In the genomic region with DNA sequence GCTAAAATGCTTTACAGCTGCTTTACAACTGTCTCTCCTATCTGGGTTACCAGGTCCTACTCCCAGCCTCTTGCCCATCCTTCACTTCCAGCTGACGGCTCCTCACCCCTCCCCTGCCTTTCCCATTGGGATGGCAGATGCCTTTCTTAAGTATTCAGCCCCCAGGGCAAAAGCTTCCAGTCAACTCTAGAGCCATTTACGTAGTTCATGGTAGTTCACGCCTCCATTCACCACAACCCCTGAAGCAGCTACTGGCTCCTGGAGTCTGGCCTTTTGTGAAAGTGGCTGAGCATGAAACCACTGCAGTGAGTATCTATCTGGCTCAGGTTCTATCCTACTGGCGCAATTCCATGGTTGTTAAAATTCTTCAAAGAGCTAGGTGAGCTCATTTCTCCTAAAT, we compare ENCODE assay signal across 19 cellular contexts. TPM values are rescaled to one million over a fixed set of nuclear protein-coding genes. Genes with fewer than 3 reads are reported as not detected.
DNase-seq lines count a peak whose midpoint lies in the region; ATAC-seq, FAIRE-seq and TF ChIP-seq lines count a peak whose summit lies in the region.
"Had no signal": no experiment of that assay in that cellular context is flagged by ENCODE, and none has a peak within 500 bp of the region (broad histone marks: within the 10 kb centered on the region; RNA-seq: fewer than 3 reads in every experiment).

No MANE protein-coding gene starts in this region.

- H3K4me1 ChIP-seq in RWPE2 (ENCODE audit: insufficient read depth, poor library complexity, severe bottlenecking) (no peaks in the 10 kb centered on the region), esophagus muscularis mucosa (no peaks in the 10 kb centered on the region), prostate gland (replicated peaks) (no peaks in the 10 kb centered on the region), kidney (ENCODE audit: control insufficient read depth in 1 of 2, insufficient read depth in 1 of 2, low read depth in 1 of 2, low read length in 2 of 2) (no peaks in the 10 kb centered on the region)

- H3K4me3 ChIP-seq in RWPE2 (ENCODE audit: severe bottlenecking) (no peak overlapping the region), esophagus muscularis mucosa (no peak overlapping the region), prostate gland (no peak overlapping the region), kidney (ENCODE audit: low read length in 2 of 2) (no peak overlapping the region)

- no peaks in the 10 kb centered on the region for H3K36me3 ChIP-seq in RWPE2 (ENCODE audit: low read depth)
- no peaks in the 10 kb centered on the region for H3K36me3 ChIP-seq in esophagus muscularis mucosa
- H3K36me3 ChIP-seq in prostate gland = no peaks in the 10 kb centered on the region
- no peaks in the 10 kb centered on the region for H3K36me3 ChIP-seq in kidney (ENCODE audit: control insufficient read depth in 1 of 2, insufficient read depth in 2 of 2, low read length in 2 of 2)

- 89% methylated on average over 4 of the region's 4 CpGs for WGBS in esophagus muscularis mucosa
- 42% methylated on average over 4 of the region's 4 CpGs for WGBS in prostate gland

- no peak for FAIRE-seq in kidney (lab: Jason Lieb, UNC)
- FAIRE-seq: GM19239, H1 had no signal

- ATAC-seq in RWPE2 (ENCODE audit: low read depth) (peak; percentile 53; the same call in 1 of the 3 replicates), HG02973 (IDR thresholded peaks at IDR 0.05; ENCODE audit: unreplicated experiment) (no peak)
- ATAC-seq: activated CD8-positive, alpha-beta T cell treated with anti-CD3 and anti-CD28 coated beads for 36 hours had no signal

- H3K27me3 ChIP-seq in RWPE2 (ENCODE audit: insufficient read depth, poor library complexity, severe bottlenecking) (no peaks in the 10 kb centered on the region), esophagus muscularis mucosa (no peaks in the 10 kb centered on the region), prostate gland (replicated peaks; ENCODE audit: insufficient read depth) (no peaks in the 10 kb centered on the region)

- peak; percentile 34 for DNase-seq in NCI-H345 (lab: John Stamatoyannopoulos, UW)
- DNase-seq in NCI-H345 treated with DMSO at 0.1 percent for 48 hours (lab: John Stamatoyannopoulos, UW; ENCODE audit: unreplicated experiment) = no peak
- no peak for DNase-seq in RWPE2 (ENCODE audit: low spot score)
- peak; percentile 53 for DNase-seq in esophagus muscularis mucosa (ENCODE audit: extremely low spot score)
- peak; percentile 23 for DNase-seq in prostate gland (ENCODE audit: low spot score)
- no peak for DNase-seq in kidney
- DNase-seq in superior temporal gyrus (ENCODE audit: extremely low spot score) = no peak
- DNase-seq: activated CD8-positive, alpha-beta T cell treated with anti-CD3 and anti-CD28 coated beads for 36 hours; activated T-cell treated with anti-CD3 and anti-CD28 coated beads, Interleukin-2, amount 50 U/mL, for 24 hours; KG1; NCI-H1048; NCI-H446; Right ventricle myocardium superior; stimulated activated CD4-positive, alpha-beta T cell treated with anti-CD3 and anti-CD28 coated beads, Interleukin-1b, Interleukin-23, amount 100 ng/mL, for 48 hours; T-helper 1 cell had no signal

- no peaks in the 10 kb centered on the region for H3K9me3 ChIP-seq in RWPE2 (ENCODE audit: severe bottlenecking)
- H3K9me3 ChIP-seq in esophagus muscularis mucosa = no peaks in the 10 kb centered on the region
- H3K9me3 ChIP-seq in prostate gland = no peaks in the 10 kb centered on the region
- H3K9me3 ChIP-seq in kidney (ENCODE audit: control insufficient read depth in 1 of 2, low read length in 2 of 2) = no peaks in the 10 kb centered on the region

- TF ChIP-seq POLR2A in esophagus muscularis mucosa (IDR thresholded peaks at IDR 0.05; ENCODE audit: low read depth) = no peak
- TF ChIP-seq POLR2A in prostate gland (IDR thresholded peaks at IDR 0.05) = no peak

- H3K27ac ChIP-seq in RWPE2 (ENCODE audit: poor library complexity, severe bottlenecking) = no peak overlapping the region
- no peak overlapping the region for H3K27ac ChIP-seq in esophagus muscularis mucosa (replicated peaks in 1 of 4)
- H3K27ac ChIP-seq in prostate gland = no peak overlapping the region
- H3K27ac ChIP-seq in kidney (ENCODE audit: low read depth in 2 of 2, low read length in 2 of 2) = no peak overlapping the region

- intact Hi-C loops in esophagus muscularis mucosa (cut with DNase I) (no loop called here), prostate gland (cut with DNase I) (no loop called here), kidney (cut with DNase I) (no loop called here)

- H3K9ac ChIP-seq in kidney (ENCODE audit: low read length in 2 of 2) = no peak overlapping the region

- TF ChIP-seq CTCF in RWPE2 (IDR thresholded peaks at IDR 0.05; ENCODE audit: poor library complexity, severe bottlenecking) (no peak), esophagus muscularis mucosa (IDR thresholded peaks at IDR 0.05) (no peak), prostate gland (IDR thresholded peaks at IDR 0.05) (no peak), kidney (IDR thresholded peaks at IDR 0.05; ENCODE audit: borderline replicate concordance, extremely low read depth, insufficient read depth) (no peak)

- TF ChIP-seq EP300 in esophagus muscularis mucosa (IDR thresholded peaks at IDR 0.05) = no peak

RNA-seq across cellular contexts. Expression of a gene that starts 17.1 kb away (rescaled TPM):
- 1 to 10 TPM in 3 of 4 donors, under 1 TPM in 1; 0.65 to 6.5 (median 3.5) TPM for total RNA-seq in esophagus muscularis mucosa
- total RNA-seq in prostate gland = 1 to 10 TPM; 4.5 to 8.4 TPM
- total RNA-seq in kidney = 0.60 TPM
- 0.80 TPM for polyA plus RNA-seq in kidney (ENCODE audit: insufficient read depth, low read depth, low replicate concordance)
- total RNA-seq: activated CD8-positive, alpha-beta T cell treated with anti-CD3 and anti-CD28 coated beads for 36 hours had no signal
- polyA plus RNA-seq: CD14-positive monocyte had no signal

Comparison
In these comparisons a context has a peak if more than half of its experiments do, and no peak if none do; other contexts are left out.
1. DNase-seq: peak in NCI-H345 (single experiment), esophagus muscularis mucosa (single experiment) and prostate gland (single experiment); none in NCI-H345 treated with DMSO at 0.1 percent for 48 hours (single experiment), RWPE2 (single experiment), kidney (single experiment) and superior temporal gyrus (single experiment).